ENCODE assay signal across 30 cellular contexts in genomic region chr3:23492057-23492456, GRCh38.
"Had no signal": no experiment of that assay in that cellular context is flagged by ENCODE, and none has a peak within 500 bp of the region (broad histone marks: within the 10 kb centered on the region; RNA-seq: fewer than 3 reads in every experiment).

No MANE protein-coding gene starts in this region.

- FAIRE-seq: astrocyte, bronchial epithelial cell, frontal cortex had no signal

- H3K4me1 Mint-ChIP-seq: activated T-helper 17 cell treated with anti-CD3 and anti-CD28 coated beads, Interleukin-2, amount 50 U/mL, for 72 hours; central memory CD8-positive, alpha-beta T cell had no signal

- H3K4me3 ChIP-seq: coronary artery, dorsolateral prefrontal cortex had no signal

- H3K27ac ChIP-seq: brain microvascular endothelial cell, coronary artery, dorsolateral prefrontal cortex had no signal

- ATAC-seq: activated CD8-positive, alpha-beta T cell treated with anti-CD3 and anti-CD28 coated beads for 36 hours; activated T-cell treated with anti-CD3 and anti-CD28 coated beads, Interleukin-2, amount 50 U/mL, for 4 hours; activated T-helper 17 cell treated with anti-CD3 and anti-CD28 coated beads, Interleukin-2, amount 50 U/mL, for 72 hours; esophagus mucosa; WTC11 had no signal

- H3K36me3 Mint-ChIP-seq: WTC11 had no signal

- H3K27me3 Mint-ChIP-seq: activated CD8-positive, alpha-beta T cell treated with anti-CD3 and anti-CD28 coated beads for 36 hours; activated naive CD8-positive, alpha-beta T cell; dendritic cell treated with granulocyte-macrophage colony-stimulating factor and Interleukin-4, amounts not matched to agents 40 ng/mL and 50 ng/mL, for 4 days had no signal

- H3K9me3 Mint-ChIP-seq: activated CD8-positive, alpha-beta T cell treated with anti-CD3 and anti-CD28 coated beads for 36 hours; activated T-cell treated with anti-CD3 and anti-CD28 coated beads, Interleukin-2, amount 50 U/mL, for 4 hours; activated T-helper 17 cell treated with anti-CD3 and anti-CD28 coated beads, Interleukin-2, amount 50 U/mL, for 72 hours; central memory CD8-positive, alpha-beta T cell; dendritic cell treated with granulocyte-macrophage colony-stimulating factor and Interleukin-4, amounts not matched to agents 40 ng/mL and 50 ng/mL, for 4 days; endodermal cell; WTC11 had no signal

- H3K4me3 Mint-ChIP-seq: activated CD8-positive, alpha-beta T cell treated with anti-CD3 and anti-CD28 coated beads for 36 hours; activated naive CD8-positive, alpha-beta T cell; activated T-cell treated with anti-CD3 and anti-CD28 coated beads, Interleukin-2, amount 50 U/mL, for 4 hours; activated T-helper 17 cell treated with anti-CD3 and anti-CD28 coated beads, Interleukin-2, amount 50 U/mL, for 72 hours; central memory CD8-positive, alpha-beta T cell; dendritic cell treated with granulocyte-macrophage colony-stimulating factor and Interleukin-4, amounts not matched to agents 40 ng/mL and 50 ng/mL, for 4 days; endodermal cell; WTC11 had no signal

- H3K36me3 ChIP-seq: brain microvascular endothelial cell had no signal

- H3K27ac Mint-ChIP-seq: activated CD8-positive, alpha-beta T cell treated with anti-CD3 and anti-CD28 coated beads for 36 hours; activated naive CD8-positive, alpha-beta T cell; activated T-helper 17 cell treated with anti-CD3 and anti-CD28 coated beads, Interleukin-2, amount 50 U/mL, for 72 hours; dendritic cell treated with granulocyte-macrophage colony-stimulating factor and Interleukin-4, amounts not matched to agents 40 ng/mL and 50 ng/mL, for 4 days; endodermal cell; WTC11 had no signal

- DNase-seq: activated CD4-positive, alpha-beta T cell treated with anti-CD3 and anti-CD28 coated beads for 1 hour; activated CD4-positive, alpha-beta T cell treated with anti-CD3 and anti-CD28 coated beads for 4 hours; activated CD4-positive, alpha-beta T cell treated with anti-CD3 and anti-CD28 coated beads, Interleukin-2, amount 50 U/mL, for 1 hour; activated CD4-positive, alpha-beta T cell treated with anti-CD3 and anti-CD28 coated beads, Interleukin-2, amount 50 U/mL, for 48 hours; activated CD8-positive, alpha-beta memory T cell treated with anti-CD3 and anti-CD28 coated beads for 24 hours; activated CD8-positive, alpha-beta T cell treated with anti-CD3 and anti-CD28 coated beads for 36 hours; activated effector memory CD4-positive, alpha-beta T cell treated with Interleukin-2 at 50 U/mL for 16 hours; activated gamma-delta T cell treated with Interleukin-2 at 50 U/mL for 16 hours; activated naive CD4-positive, alpha-beta T cell treated with anti-CD3 and anti-CD28 coated beads, Interleukin-2, amount 50 U/mL, for 16 hours; activated naive CD4-positive, alpha-beta T cell treated with Interleukin-2 at 50 U/mL for 16 hours; activated T-cell treated with anti-CD3 and anti-CD28 coated beads, Interleukin-2, amount 50 U/mL, for 4 hours; amniotic stem cell; anterior cingulate cortex; brain microvascular endothelial cell; dorsolateral prefrontal cortex; effector memory CD4-positive, alpha-beta T cell; endodermal cell; foreskin fibroblast; head of caudate nucleus; T-helper 2 cell had no signal
